In genomic region chr2:57614988-57615387, GRCh38 we compare ENCODE assay signal across 27 cellular contexts.
"Had no signal": no experiment of that assay in that cellular context is flagged by ENCODE, and none has a peak within 500 bp of the region (broad histone marks: within the 10 kb centered on the region; RNA-seq: fewer than 3 reads in every experiment).

No MANE protein-coding gene starts in this region.

- H3K27ac ChIP-seq: PC-9, Peyer's patch, SJSA1, SK-N-MC had no signal

- FAIRE-seq: HepG2 had no signal

- H3K9me3 ChIP-seq: MG63, Peyer's patch, SJSA1 had no signal

- H3K4me2 ChIP-seq: PC-9 had no signal

- H3K27me3 ChIP-seq: MG63, Peyer's patch, SJSA1 had no signal

- H3K36me3 ChIP-seq: MG63, Peyer's patch, SJSA1 had no signal

- H2AFZ ChIP-seq: PC-9 had no signal

- ATAC-seq: HepG2 had no signal

- H3K4me1 ChIP-seq: Peyer's patch, SJSA1 had no signal

- H3K4me3 ChIP-seq: MG63, PC-9, Peyer's patch, SJSA1, SK-N-MC had no signal

- DNase-seq: IMR-90; Karpas-422; KG1; MG63; NCI-H1092; NCI-H1105 treated with DMSO at 0.1 percent for 48 hours; NCI-H1417 treated with DMSO at 0.1 percent for 48 hours; NCI-H146; NCI-H1694 treated with DMSO at 0.1 percent for 48 hours; NCI-H1930; NCI-H2107; NCI-H2171 treated with DMSO at 0.1 percent for 48 hours; NCI-H345; NCI-H446 treated with DMSO at 0.1 percent for 48 hours; NCI-H510A treated with DMSO at 0.1 percent for 48 hours; NCI-H526; NCI-H748 treated with DMSO at 0.1 percent for 48 hours; NK-92 treated with Interleukin-12 subunit alpha and Interleukin-12 subunit beta, amount 100 ng/mL, for 24 hours; OCI-M1; PC-9; Peyer's patch; Right ventricle myocardium superior; SIG-M5; T-helper 2 cell had no signal
